10 cellular contexts compared by ENCODE assay signal in the genomic region with DNA sequence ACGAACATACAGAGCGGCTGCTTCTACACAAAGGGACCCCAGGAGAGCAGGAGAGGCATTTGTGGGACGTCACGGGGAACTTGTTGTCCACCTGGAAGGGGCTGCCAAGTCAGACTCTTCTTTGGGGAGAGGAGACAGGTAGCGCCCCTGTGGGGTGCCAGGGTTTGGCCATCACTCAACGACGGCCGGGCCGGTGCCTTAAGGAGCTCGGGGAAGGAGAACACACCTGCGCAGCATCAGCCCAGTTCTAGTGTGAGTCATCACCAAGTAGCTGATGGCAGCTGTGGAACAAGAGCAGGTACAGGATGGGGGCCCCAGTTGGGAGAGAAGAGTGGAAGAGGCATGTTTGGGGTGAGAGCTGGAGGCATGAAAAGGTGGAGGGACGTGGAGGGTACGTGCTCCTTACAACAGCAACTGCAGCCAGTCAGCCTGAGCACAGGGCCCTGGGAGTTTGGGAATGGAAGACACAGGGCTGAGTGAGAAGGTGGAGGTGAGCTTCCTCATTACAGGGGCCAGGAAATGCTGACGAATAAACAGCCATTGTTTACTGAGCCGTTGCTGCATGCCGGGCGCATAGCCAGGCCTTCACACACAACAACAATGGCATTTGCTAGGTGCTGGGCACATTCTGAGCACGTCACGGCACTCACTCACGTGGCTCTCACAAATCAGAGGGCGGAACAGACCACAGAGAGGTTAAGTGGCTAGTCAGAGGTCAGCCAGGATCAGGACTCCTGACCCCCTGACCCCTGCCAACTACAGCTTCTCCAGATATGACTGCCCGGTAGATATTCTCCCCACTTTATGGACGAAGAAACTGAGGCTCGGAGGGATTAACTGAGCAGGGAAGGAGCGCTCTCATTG. TPM values are rescaled to one million over a fixed set of nuclear protein-coding genes. Genes with fewer than 3 reads are reported as not detected.
DNase-seq lines count a peak whose midpoint lies in the region; ATAC-seq, FAIRE-seq and TF ChIP-seq lines count a peak whose summit lies in the region.
"Had no signal": no experiment of that assay in that cellular context is flagged by ENCODE, and none has a peak within 500 bp of the region (broad histone marks: within the 10 kb centered on the region; RNA-seq: fewer than 3 reads in every experiment).

No MANE protein-coding gene starts in this region.

- H3K36me3 ChIP-seq in RWPE2 (ENCODE audit: low read depth) (no peaks in the 10 kb centered on the region), stomach (no peaks in the 10 kb centered on the region)

- peaks cover 19 to 25% of the 10 kb centered on the region in 2 donors for H3K4me1 Mint-ChIP-seq in immature natural killer cell

- H3K4me1 ChIP-seq in RWPE2 (ENCODE audit: insufficient read depth, poor library complexity, severe bottlenecking) (peaks cover 29% of the 10 kb centered on the region), stomach (peaks cover 42 to 57% (median 49%) of the 10 kb centered on the region in 4 donors)

- FAIRE-seq in H54 (lab: Jason Lieb, UNC), result no peak
- FAIRE-seq: GM12878 had no signal

- H3K4me3 ChIP-seq in RWPE2 (ENCODE audit: severe bottlenecking) (no peak overlapping the region), stomach (no peak overlapping the region)
- H3K4me3 ChIP-seq: GM12878 had no signal

- intact Hi-C loops in stomach (cut with DNase I; ENCODE audit: low total_unique reads), result no loop called here

- H3K27ac Mint-ChIP-seq in immature natural killer cell, result peak overlapping the region in 2 of 6 donors; percentile 19 to 49

- DNase-seq in NCI-H1694 treated with DMSO at 0.1 percent for 48 hours (lab: John Stamatoyannopoulos, UW), result peak; percentile 40
- DNase-seq in NCI-H1694 (lab: John Stamatoyannopoulos, UW), result no peak
- peak; percentile 83 for DNase-seq in RWPE2 (ENCODE audit: low spot score)
- no peak for DNase-seq in immature natural killer cell
- DNase-seq in stomach, result peak; percentile 92
- DNase-seq in H54 (ENCODE audit: insufficient read length, low spot score), result no peak
- DNase-seq in HEK293T (ENCODE audit: extremely low spot score), result no peak
- DNase-seq: stimulated activated CD4-positive, alpha-beta T cell treated with anti-CD3 and anti-CD28 coated beads, Interleukin-4, amount 100 ng/mL, for 24 hours had no signal

- TF ChIP-seq POLR2A in stomach (IDR thresholded peaks at IDR 0.05) (no peak), H54 (IDR thresholded peaks at IDR 0.05; ENCODE audit: low read depth, low read length) (no peak)

- peak; percentile 77 for ATAC-seq in RWPE2 (ENCODE audit: low read depth)
- ATAC-seq in HG02759 (IDR thresholded peaks at IDR 0.05; ENCODE audit: unreplicated experiment), result no peak
- ATAC-seq: GM12878 had no signal

- H3K27ac ChIP-seq in RWPE2 (ENCODE audit: poor library complexity, severe bottlenecking) (peak overlapping the region; percentile 84), stomach (peak overlapping the region; percentile 78 to 90 (median 84))

- no peaks in the 10 kb centered on the region for H3K36me3 Mint-ChIP-seq in immature natural killer cell

- H3K27me3 Mint-ChIP-seq in immature natural killer cell (ENCODE audit: low read depth in 3 of 3), result peaks cover 0 to 6% (median 0%) of the 10 kb centered on the region in 3 donors

- 37 to 53% (median 40%) methylated on average over 21 to 25 of the region's 25 CpGs for WGBS in stomach, 5 donors

- TF ChIP-seq CTCF in RWPE2 (IDR thresholded peaks at IDR 0.05; ENCODE audit: poor library complexity, severe bottlenecking), result no peak
- no peak for TF ChIP-seq CTCF in stomach (IDR thresholded peaks at IDR 0.05)

- H3K27me3 ChIP-seq in RWPE2 (ENCODE audit: insufficient read depth, poor library complexity, severe bottlenecking) (no peaks in the 10 kb centered on the region), stomach (no peaks in the 10 kb centered on the region)

- POLR2A ChIA-PET in HEK293T (lab: Yijun Ruan, JAX), result no interaction called here

- TF ChIP-seq EP300 in stomach (IDR thresholded peaks at IDR 0.05), result no peak

- peak overlapping the region in 4 of 5 donors; percentile 16 to 38 (median 22) for H3K4me3 Mint-ChIP-seq in immature natural killer cell

- no peaks in the 10 kb centered on the region for H3K9me3 Mint-ChIP-seq in immature natural killer cell

- H3K9me3 ChIP-seq in RWPE2 (ENCODE audit: severe bottlenecking) (no peaks in the 10 kb centered on the region), stomach (no peaks in the 10 kb centered on the region)

- CTCF ChIA-PET in HEK293T (lab: Yijun Ruan, JAX), result no interaction called here

TF ChIP-seq in HEK293T, 16 proteins besides CTCF, POLR2A, EP300 and RAD21:
- TF ChIP-seq TARDBP (IDR thresholded peaks at IDR 0.05) (no peak), ARNT (IDR thresholded peaks at IDR 0.05) (no peak), ELF4 (IDR thresholded peaks at IDR 0.05) (no peak), FOXA1 (IDR thresholded peaks at IDR 0.05) (no peak), FOXM1 (IDR thresholded peaks at IDR 0.05; ENCODE audit: borderline replicate concordance) (no peak), SP1 (IDR thresholded peaks at IDR 0.05) (no peak), HDGF (IDR thresholded peaks at IDR 0.05; ENCODE audit: borderline replicate concordance) (no peak), SUZ12 (IDR thresholded peaks at IDR 0.05) (no peak), NFRKB (IDR thresholded peaks at IDR 0.05) (no peak), FOXK2 (IDR thresholded peaks at IDR 0.05) (no peak), LEF1 (IDR thresholded peaks at IDR 0.05; ENCODE audit: borderline replicate concordance) (no peak)
- TF ChIP-seq, protein P1, sequence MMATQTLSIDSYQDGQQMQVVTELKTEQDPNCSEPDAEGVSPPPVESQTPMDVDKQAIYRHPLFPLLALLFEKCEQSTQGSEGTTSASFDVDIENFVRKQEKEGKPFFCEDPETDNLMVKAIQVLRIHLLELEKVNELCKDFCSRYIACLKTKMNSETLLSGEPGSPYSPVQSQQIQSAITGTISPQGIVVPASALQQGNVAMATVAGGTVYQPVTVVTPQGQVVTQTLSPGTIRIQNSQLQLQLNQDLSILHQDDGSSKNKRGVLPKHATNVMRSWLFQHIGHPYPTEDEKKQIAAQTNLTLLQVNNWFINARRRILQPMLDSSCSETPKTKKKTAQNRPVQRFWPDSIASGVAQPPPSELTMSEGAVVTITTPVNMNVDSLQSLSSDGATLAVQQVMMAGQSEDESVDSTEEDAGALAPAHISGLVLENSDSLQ (IDR thresholded peaks at IDR 0.05), result no peak

RNA-seq across cellular contexts. Expression of a gene that starts 29.1 kb away (rescaled TPM):
- polyA plus RNA-seq in immature natural killer cell (10 to 100 TPM in 1 of 3 donors, 1 to 10 TPM in 2; 5.0 to 13.6 (median 6.4) TPM), stomach (10 to 100 TPM; 12.4 to 27.1 (median 18.5) TPM)
- 100 to 1,000 TPM in 1 of 5 donors, 10 to 100 TPM in 4; 27.2 to 155 (median 31.6) TPM for total RNA-seq in stomach

Comparison
In these comparisons a context has a peak if more than half of its experiments do, and no peak if none do; other contexts are left out.
1. DNase-seq: peak in NCI-H1694 treated with DMSO at 0.1 percent for 48 hours (single experiment), RWPE2 (single experiment) and stomach (single experiment); none in NCI-H1694 (single experiment), immature natural killer cell (0 of 3), H54 (single experiment) and HEK293T (single experiment).